20 cellular contexts compared by ENCODE assay signal in genomic region chr12:67709367-67709954, GRCh38.
"Had no signal": no experiment of that assay in that cellular context is flagged by ENCODE, and none has a peak within 500 bp of the region (broad histone marks: within the 10 kb centered on the region; RNA-seq: fewer than 3 reads in every experiment).

No MANE protein-coding gene starts in this region.

- H3K36me3 ChIP-seq: brain microvascular endothelial cell, left lung, neutrophil, thyroid gland had no signal

- H3K36me3 Mint-ChIP-seq: activated naive CD4-positive, alpha-beta T cell treated with anti-CD3 and anti-CD28 coated beads, Interleukin-2, amount 10 ng/mL, durations not matched to agents 7 days and 5 days had no signal

- H3K4me3 Mint-ChIP-seq: activated CD4-positive, alpha-beta T cell treated with anti-CD3 and anti-CD28 coated beads, Interleukin-2, amount 10 ng/mL, durations not matched to agents 7 days and 5 days; activated naive CD4-positive, alpha-beta T cell treated with anti-CD3 and anti-CD28 coated beads, Interleukin-2, amount 10 ng/mL, durations not matched to agents 7 days and 5 days; activated naive CD8-positive, alpha-beta T cell treated with anti-CD3 and anti-CD28 coated beads, Interleukin-2, amount 50 U/mL, for 24 hours; naive thymus-derived CD8-positive, alpha-beta T cell had no signal

- H3K27ac Mint-ChIP-seq: activated CD4-positive, alpha-beta T cell treated with anti-CD3 and anti-CD28 coated beads, Interleukin-2, amount 10 ng/mL, durations not matched to agents 7 days and 5 days; activated naive CD4-positive, alpha-beta T cell treated with anti-CD3 and anti-CD28 coated beads, Interleukin-2, amount 10 ng/mL, durations not matched to agents 7 days and 5 days; activated naive CD8-positive, alpha-beta T cell treated with anti-CD3 and anti-CD28 coated beads, Interleukin-2, amount 50 U/mL, for 24 hours; naive thymus-derived CD8-positive, alpha-beta T cell had no signal

- H3K4me3 ChIP-seq: left lung, thyroid gland had no signal

- ATAC-seq: activated CD4-positive, CD25-positive, alpha-beta regulatory T cell treated with anti-CD3 and anti-CD28 coated beads, Interleukin-2, amount 50 U/mL, for 24 hours; activated naive CD8-positive, alpha-beta T cell treated with anti-CD3 and anti-CD28 coated beads, Interleukin-2, amount 50 U/mL, for 24 hours; left lung; naive thymus-derived CD8-positive, alpha-beta T cell had no signal

- H3K27me3 Mint-ChIP-seq: naive thymus-derived CD8-positive, alpha-beta T cell had no signal

- H3K9me3 ChIP-seq: left lung, neutrophil, thyroid gland had no signal

- DNase-seq: activated CD4-positive, alpha-beta T cell treated with anti-CD3 and anti-CD28 coated beads, Interleukin-2, amount 10 ng/mL, durations not matched to agents 7 days and 5 days; activated CD8-positive, alpha-beta memory T cell treated with anti-CD3 and anti-CD28 coated beads, Interleukin-2, amount 50 U/mL, for 4 hours; activated effector memory CD4-positive, alpha-beta T cell treated with Interleukin-2 at 50 U/mL for 16 hours; activated naive CD4-positive, alpha-beta T cell treated with anti-CD3 and anti-CD28 coated beads, Interleukin-2, amount 10 ng/mL, durations not matched to agents 7 days and 5 days; activated naive CD8-positive, alpha-beta T cell treated with anti-CD3 and anti-CD28 coated beads, Interleukin-2, amount 50 U/mL, for 24 hours; activated T-cell treated with anti-CD3 and anti-CD28 coated beads, Interleukin-2, amount 50 U/mL, for 48 hours; anterior cingulate cortex; brain microvascular endothelial cell; effector memory CD4-positive, alpha-beta T cell; hypothalamus; islet precursor cell; left lung; naive thymus-derived CD8-positive, alpha-beta T cell; stimulated activated CD4-positive, alpha-beta T cell treated with anti-CD3 and anti-CD28 coated beads, Interleukin-1b, Interleukin-23, amount 100 ng/mL, for 48 hours; stimulated activated CD8-positive, alpha-beta memory T cell treated with anti-CD3 and anti-CD28 coated beads, Interleukin-4, amount 100 ng/mL, for 48 hours; stimulated activated naive CD4-positive, alpha-beta T cell; T1000; thyroid gland had no signal

- H3K9me3 Mint-ChIP-seq: activated CD4-positive, alpha-beta T cell treated with anti-CD3 and anti-CD28 coated beads, Interleukin-2, amount 10 ng/mL, durations not matched to agents 7 days and 5 days; activated naive CD4-positive, alpha-beta T cell treated with anti-CD3 and anti-CD28 coated beads, Interleukin-2, amount 10 ng/mL, durations not matched to agents 7 days and 5 days; activated naive CD8-positive, alpha-beta T cell treated with anti-CD3 and anti-CD28 coated beads, Interleukin-2, amount 50 U/mL, for 24 hours had no signal

- H3K4me1 Mint-ChIP-seq: activated CD4-positive, alpha-beta T cell treated with anti-CD3 and anti-CD28 coated beads, Interleukin-2, amount 10 ng/mL, durations not matched to agents 7 days and 5 days; activated naive CD4-positive, alpha-beta T cell treated with anti-CD3 and anti-CD28 coated beads, Interleukin-2, amount 10 ng/mL, durations not matched to agents 7 days and 5 days had no signal

- H3K27me3 ChIP-seq: brain microvascular endothelial cell, left lung, thyroid gland had no signal

- H3K27ac ChIP-seq: brain microvascular endothelial cell, left lung, neutrophil, thyroid gland had no signal
